ENCODE assay signal across 1 cellular context in the genomic region with DNA sequence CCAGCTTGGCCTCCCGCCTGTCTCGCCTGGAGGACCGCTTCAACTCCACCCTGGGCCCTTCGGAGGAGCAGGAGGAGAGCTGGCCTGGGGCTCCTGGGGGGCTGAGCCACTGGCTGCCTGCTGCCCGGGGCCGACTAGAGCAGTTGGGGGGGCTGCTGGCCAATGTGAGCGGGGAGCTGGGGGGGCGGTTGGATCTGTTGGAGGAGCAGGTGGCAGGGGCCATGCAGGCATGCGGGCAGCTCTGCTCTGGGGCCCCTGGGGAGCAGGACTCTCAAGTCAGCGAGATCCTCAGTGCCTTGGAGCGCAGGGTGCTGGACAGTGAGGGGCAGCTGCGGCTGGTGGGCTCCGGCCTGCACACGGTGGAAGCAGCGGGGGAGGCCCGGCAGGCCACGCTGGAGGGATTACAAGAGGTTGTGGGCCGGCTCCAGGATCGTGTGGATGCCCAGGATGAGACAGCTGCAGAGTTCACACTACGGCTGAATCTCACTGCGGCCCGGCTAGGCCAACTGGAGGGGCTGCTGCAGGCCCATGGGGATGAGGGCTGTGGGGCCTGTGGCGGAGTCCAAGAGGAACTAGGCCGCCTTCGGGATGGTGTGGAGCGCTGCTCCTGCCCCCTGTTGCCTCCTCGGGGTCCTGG.
TF ChIP-seq lines count a peak whose summit lies in the region.

No MANE protein-coding gene starts in this region.

TF ChIP-seq in K562, 482 proteins besides CTCF, POLR2A, EP300 and RAD21:
- TF ChIP-seq DMBX1 (CRISPR knock-in tag; IDR thresholded peaks at IDR 0.05; ENCODE audit: borderline replicate concordance) (no peak), MAZ (CRISPR knock-in tag; conservative IDR thresholded peaks at IDR 0.05 in 1 of 2, IDR thresholded peaks at IDR 0.05 in 1 of 2) (0 out of 4 replicates have a peak, but pooled peaks of 1 of the 2 experiments have one; percentile 27), POLR2G (IDR thresholded peaks at IDR 0.05; ENCODE audit: low read depth, low read length) (0 out of 2 replicates have a peak, but pooled peaks have one; percentile 11), MGA (IDR thresholded peaks at IDR 0.05) (peak; percentile 22; the same call in 1 of the 2 replicates), ZFX (CRISPR knock-in tag; IDR thresholded peaks at IDR 0.05) (0 out of 2 replicates have a peak, but pooled peaks have one; percentile 42), ZNF740 (CRISPR knock-in tag; IDR thresholded peaks at IDR 0.05) (peak; percentile 30; the same call in 1 of the 2 replicates), ZNF740 (tag; IDR thresholded peaks at IDR 0.05) (no peak), ZKSCAN8 (CRISPR knock-in tag; IDR thresholded peaks at IDR 0.05) (no peak), ZNF592 (IDR thresholded peaks at IDR 0.05) (0 out of 2 replicates have a peak, but pooled peaks have one; percentile 4)
